Comparison of ENCODE assay signal across 1 cellular context in genomic region chr1:155966135-155966534, GRCh38.
TF ChIP-seq lines count a peak whose summit lies in the region.

No MANE protein-coding gene starts in this region.

TF ChIP-seq in K562, 482 proteins besides CTCF, POLR2A, EP300 and RAD21:
- peak; percentile 66; the same call in 1 of the 2 replicates for TF ChIP-seq GATA2 (CRISPR knock-in tag; IDR thresholded peaks at IDR 0.05)
- TF ChIP-seq KAT7 (CRISPR knock-in tag; IDR thresholded peaks at IDR 0.05; ENCODE audit: borderline replicate concordance) = no peak
- no peak for TF ChIP-seq FOXM1 (IDR thresholded peaks at IDR 0.05; ENCODE audit: low read depth)
- TF ChIP-seq FOXM1 (CRISPR knock-in tag; IDR thresholded peaks at IDR 0.05; ENCODE audit: low read depth) = no peak
- TF ChIP-seq NR3C1 (CRISPR knock-in tag; IDR thresholded peaks at IDR 0.05) = no peak
- TF ChIP-seq ZNF699 (CRISPR knock-in tag; IDR thresholded peaks at IDR 0.05; ENCODE audit: insufficient replicate concordance) = no peak
- TF ChIP-seq STAG1 (CRISPR knock-in tag; IDR thresholded peaks at IDR 0.05; ENCODE audit: borderline replicate concordance) = no peak
- no peak for TF ChIP-seq NFYB (IDR thresholded peaks at IDR 0.05; ENCODE audit: extremely low read depth, insufficient read length)
- TF ChIP-seq MCM5 (IDR thresholded peaks at IDR 0.05; ENCODE audit: low read depth) = no peak
- TF ChIP-seq SMC3 (conservative IDR thresholded peaks at IDR 0.05; ENCODE audit: insufficient read depth, low read depth, low read length) = 0 out of 2 replicates have a peak, but pooled peaks have one; percentile 21
- 0 out of 2 replicates have a peak, but pooled peaks have one; percentile 18 for TF ChIP-seq ARID2 (IDR thresholded peaks at IDR 0.05)
- no peak for TF ChIP-seq SMARCE1 (IDR thresholded peaks at IDR 0.05)
